Comparison of ENCODE assay signal across 1 cellular context in the genomic region with DNA sequence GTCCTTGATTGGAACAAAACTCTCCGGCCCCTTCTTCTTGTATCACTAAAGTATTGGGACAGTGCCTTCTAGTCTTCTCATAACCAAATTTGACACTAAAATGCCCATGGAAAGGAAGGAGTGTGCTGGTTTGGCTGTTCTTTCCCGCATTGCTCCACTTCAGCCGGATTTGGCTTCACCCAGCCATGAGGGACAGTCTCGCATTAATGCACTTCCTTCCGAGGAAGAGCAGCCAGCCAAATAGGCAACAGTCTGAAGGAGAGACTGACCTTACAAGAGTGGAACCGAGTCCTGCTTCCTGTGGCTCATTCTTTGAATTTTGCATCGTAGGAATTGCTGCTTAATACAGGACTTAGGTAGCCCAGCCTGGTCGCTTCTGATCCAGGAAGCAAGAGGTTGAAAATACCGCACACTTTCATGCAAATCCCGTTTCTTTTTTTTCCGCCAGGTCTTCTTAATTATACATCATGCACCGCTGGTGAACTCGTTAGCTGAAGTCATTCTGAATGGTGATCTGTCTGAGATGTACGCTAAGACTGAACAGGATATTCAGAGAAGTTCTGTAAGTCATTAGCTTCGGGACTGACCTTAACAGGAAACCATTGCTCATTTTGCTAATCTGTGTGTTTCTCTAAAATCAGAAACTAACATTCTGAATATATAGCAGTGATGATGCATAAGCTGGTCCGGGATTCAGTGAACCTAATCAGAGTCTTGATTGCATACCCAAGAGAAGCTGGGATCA.
TF ChIP-seq lines count a peak whose summit lies in the region.

No MANE protein-coding gene starts in this region.

TF ChIP-seq in IMR-90, 13 proteins besides CTCF, POLR2A, EP300 and RAD21 (continued from another document):
- TF ChIP-seq, protein P1, sequence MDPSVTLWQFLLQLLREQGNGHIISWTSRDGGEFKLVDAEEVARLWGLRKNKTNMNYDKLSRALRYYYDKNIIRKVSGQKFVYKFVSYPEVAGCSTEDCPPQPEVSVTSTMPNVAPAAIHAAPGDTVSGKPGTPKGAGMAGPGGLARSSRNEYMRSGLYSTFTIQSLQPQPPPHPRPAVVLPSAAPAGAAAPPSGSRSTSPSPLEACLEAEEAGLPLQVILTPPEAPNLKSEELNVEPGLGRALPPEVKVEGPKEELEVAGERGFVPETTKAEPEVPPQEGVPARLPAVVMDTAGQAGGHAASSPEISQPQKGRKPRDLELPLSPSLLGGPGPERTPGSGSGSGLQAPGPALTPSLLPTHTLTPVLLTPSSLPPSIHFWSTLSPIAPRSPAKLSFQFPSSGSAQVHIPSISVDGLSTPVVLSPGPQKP (IDR thresholded peaks at IDR 0.05; ENCODE audit: borderline replicate concordance, low read depth, low read length), result no peak
- TF ChIP-seq BHLHE40 (IDR thresholded peaks at IDR 0.05; ENCODE audit: low read depth, low read length), result no peak
- TF ChIP-seq MAZ (IDR thresholded peaks at IDR 0.05; ENCODE audit: borderline replicate concordance, low read depth, low read length), result no peak
- TF ChIP-seq RCOR1 (IDR thresholded peaks at IDR 0.05; ENCODE audit: insufficient replicate concordance, low read length), result no peak
